Comparison of ENCODE assay signal across 1 cellular context in genomic region chr19:4197625-4198466, GRCh38.
TF ChIP-seq lines count a peak whose summit lies in the region.

No MANE protein-coding gene starts in this region.

TF ChIP-seq in endothelial cell of umbilical vein, 7 proteins besides CTCF, POLR2A, EP300 and RAD21:
- TF ChIP-seq MYC (IDR thresholded peaks at IDR 0.05; ENCODE audit: low read depth, low read length) (no peak), EZH2 (IDR thresholded peaks at IDR 0.05; ENCODE audit: borderline replicate concordance, low read depth, low read length, severe bottlenecking) (peak; percentile 46), FOS (IDR thresholded peaks at IDR 0.05; ENCODE audit: borderline replicate concordance, insufficient read depth, low read length) (no peak)
